In the genomic region with DNA sequence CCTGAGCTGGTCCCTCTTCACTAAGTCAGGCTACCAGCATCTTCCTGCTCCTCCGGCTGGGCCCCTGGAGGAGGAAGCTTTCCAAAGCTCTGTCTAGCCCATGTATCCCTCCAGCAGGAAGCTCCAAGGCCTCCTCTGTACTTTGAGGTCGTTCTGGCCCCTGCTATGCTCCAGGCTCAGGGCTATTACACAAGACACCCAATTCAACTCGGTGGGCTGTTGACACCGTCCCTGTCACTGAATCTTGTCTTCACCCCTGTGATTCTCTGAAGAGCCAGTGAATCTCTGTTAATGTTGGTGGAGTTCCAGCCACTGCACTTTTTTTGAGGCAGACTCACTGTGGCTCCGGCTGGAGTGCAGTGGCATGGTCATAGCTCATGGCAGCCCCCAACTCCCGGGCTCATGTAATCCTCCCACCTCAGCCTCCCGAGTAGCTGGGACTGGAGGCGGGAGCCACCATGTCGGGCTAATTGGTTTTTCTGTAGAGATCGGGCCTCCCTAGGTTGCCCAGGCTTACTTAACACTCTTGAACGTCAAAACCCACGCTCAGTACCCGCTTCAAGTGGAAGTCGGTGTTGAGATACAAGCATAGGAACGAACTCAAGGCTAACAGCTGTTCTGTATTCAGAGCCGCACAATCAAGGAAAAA, we compare ENCODE assay signal across 9 cellular contexts. TPM values are rescaled to one million over a fixed set of nuclear protein-coding genes. Genes with fewer than 3 reads are reported as not detected.
A peak's percentile ranks its signal among the peaks of the same experiment; 100 is the strongest.
DNase-seq lines count a peak whose midpoint lies in the region; ATAC-seq, FAIRE-seq and TF ChIP-seq lines count a peak whose summit lies in the region.
"Had no signal": no experiment of that assay in that cellular context is flagged by ENCODE, and none has a peak within 500 bp of the region (broad histone marks: within the 10 kb centered on the region; RNA-seq: fewer than 3 reads in every experiment).

No MANE protein-coding gene starts in this region.

- 10% methylated on average over 16 of the region's 16 CpGs for WGBS in K562 (ENCODE audit: insufficient coverage, low coverage, missing lambda C conversion rate)

- H3K27me3 ChIP-seq in BJ (ENCODE audit: control insufficient read depth, insufficient read depth, low read length) (no peaks in the 10 kb centered on the region), K562 (ENCODE audit: control insufficient read depth in 2 of 2, insufficient read depth in 2 of 2, low read length in 2 of 2) (no peaks in the 10 kb centered on the region)

- H3K36me3 ChIP-seq in BJ (ENCODE audit: control insufficient read depth, insufficient read depth, low read length), result peaks cover 4% of the 10 kb centered on the region
- H3K36me3 ChIP-seq in K562 (ENCODE audit: control insufficient read depth, insufficient read depth, low read length), result peaks cover 5% of the 10 kb centered on the region; the same call in 2 of the 3 replicates

- peak overlapping the region; percentile 85 to 93 for H3K9ac ChIP-seq in K562 (ENCODE audit: insufficient read depth in 1 of 2, low read depth in 2 of 2, low read length in 2 of 2)

- in situ Hi-C loops in K562 (cut with MboI), result no loop called here

- ATAC-seq in HG03439 (IDR thresholded peaks at IDR 0.05; ENCODE audit: unreplicated experiment), result peak; percentile 4
- peak; percentile 1 for ATAC-seq in K562
- no peak for ATAC-seq in GM21737 (IDR thresholded peaks at IDR 0.05; ENCODE audit: unreplicated experiment)

- POLR2A ChIA-PET in BJ (lab: Charles Lee), result interaction anchor here (0.5 kb wide), 1 partner anchor 106 kb away, joined by 3 read pairs; no protein-coding TSS in a partner anchor
- POLR2A ChIA-PET in K562 (lab: Yijun Ruan, JAX), result interaction anchor here (0.7 to 5.4 kb wide), 10 partner anchors 9 to 347 kb away, joined by 3 to 39 read pairs (median 4); partner anchors contain the start of genes KXD1 and UBA52

- intact Hi-C loops in K562 (cut with micrococcal nuclease), result loop anchor here (2.0 kb wide), 2 partner anchors 17 to 67 kb away; partner anchors contain the start of gene UBA52

- TF ChIP-seq POLR2A in K562 (conservative IDR thresholded peaks at IDR 0.05), result no peak

- peaks cover 24% of the 10 kb centered on the region for H3K79me2 ChIP-seq in K562 (ENCODE audit: control insufficient read depth, insufficient read depth, low read length)

- DNase-seq in BJ (ENCODE audit: low read depth) (no peak), K562 (ENCODE audit: extremely low read depth in 1 of 4, low spot score in 3 of 4) (peak in 2 of 4 experiments; percentile 18 to 46), midbrain (lab: John Stamatoyannopoulos, UW) (peak; percentile 4), cerebellum (ENCODE audit: low spot score) (no peak), HK-2 (ENCODE audit: unreplicated experiment) (no peak)
- no peak for DNase-seq in stimulated activated CD4-positive, alpha-beta T cell treated with anti-CD3 and anti-CD28 coated beads, Interleukin-4, amount 100 ng/mL, for 4 hours

- TF ChIP-seq RAD21 in K562 (CRISPR knock-in tag; conservative IDR thresholded peaks at IDR 0.05 in 1 of 2, IDR thresholded peaks at IDR 0.05 in 1 of 2), result no peak

- TF ChIP-seq EP300 in K562 (IDR thresholded peaks at IDR 0.05; ENCODE audit: low read length), result no peak

- H3K4me3 ChIP-seq in BJ (ENCODE audit: low read depth, low read length), result peak overlapping the region; percentile 76
- H3K4me3 ChIP-seq in K562, result peak overlapping the region; percentile 71

- no peak for TF ChIP-seq CTCF in BJ (IDR thresholded peaks at IDR 0.05; ENCODE audit: insufficient read depth, low read depth, low read length)
- TF ChIP-seq CTCF in K562 (IDR thresholded peaks at IDR 0.05 in 2 of 3, conservative IDR thresholded peaks at IDR 0.05 in 1 of 3; ENCODE audit: insufficient read depth in 2 of 3, low read depth in 1 of 3, low read length in 3 of 3), result no peak

- peaks cover 14 to 53% of the 10 kb centered on the region in 2 experiments for H3K4me1 ChIP-seq in K562 (replicated peaks in 1 of 2; ENCODE audit: control insufficient read depth in 2 of 2, insufficient read depth in 2 of 2, low read length in 2 of 2)

- CTCF ChIA-PET in BJ (lab: Yijun Ruan, JAX), result interaction anchor here (0.5 to 5.3 kb wide), 25 partner anchors 8 to 1473 kb away, joined by 3 to 37 read pairs (median 5); partner anchors contain the start of genes UBA52 and UPF1
- CTCF ChIA-PET in K562 (lab: Yijun Ruan, JAX; ENCODE audit: low intra/inter-chr PET ratio), result interaction anchor here (1.6 kb wide), 1 partner anchor 260 kb away, joined by 4 read pairs; no protein-coding TSS in a partner anchor

- FAIRE-seq in K562 (lab: Jason Lieb, UNC), result peak; percentile 80

- no peaks in the 10 kb centered on the region for H3K9me1 ChIP-seq in K562 (ENCODE audit: control insufficient read depth, insufficient read depth, low read length)

- peaks cover 6% of the 10 kb centered on the region; the same call in 1 of the 2 replicates for H4K20me1 ChIP-seq in K562 (replicated peaks; ENCODE audit: control insufficient read depth, insufficient read depth, low read length)

- peak overlapping the region; percentile 79 for H2AFZ ChIP-seq in K562 (ENCODE audit: low read depth, low read length)

- peak overlapping the region; percentile 89 for H3K4me2 ChIP-seq in K562 (ENCODE audit: insufficient read depth, low read length)

- BruUV-seq in K562 (replicated peaks; lab: Mats Ljungman, UMichigan), result TSS peak; percentile 90

- peak overlapping the region; percentile 79 for H3K27ac ChIP-seq in K562 (ENCODE audit: extremely low read depth, low read depth, low read length)

- H3K9me3 ChIP-seq in K562 (replicated peaks; ENCODE audit: control insufficient read depth, insufficient read depth, low read depth, low read length), result no peaks in the 10 kb centered on the region
- H3K9me3 ChIP-seq: mucosa of descending colon had no signal

RNA-seq across cellular contexts. Expression of gene REX1BD, which starts 0.5 kb away (rescaled TPM):
- polyA plus RNA-seq in BJ (2011; rRNA removed) (22.4 and 24.3 TPM in 2 replicates), K562 (2011; rRNA removed) (13.8 and 19.2 TPM in 2 replicates), K562 (2014; fragmentation: Illumina TruSeq; extraction: Trizol) (5.7 and 8.4 TPM in 2 replicates), K562 (2014; fragmentation: Nextera tagmentation; extraction: Ambion mirVana) (1 to 10 TPM; 1.9 to 4.7 TPM), K562 (2014; rRNA removed) (102 and 115 TPM in 2 replicates)
- polyA minus RNA-seq in BJ (2011; rRNA and poly(A)+ RNA removed), result 1.9 and 2.2 TPM in 2 replicates
- 18.7 and 60.0 TPM in 2 replicates for total RNA-seq in K562 (2011; cell fraction: chromatin; rRNA removed; ENCODE audit: low replicate concordance)
- 56.3 and 62.2 TPM in 2 replicates for total RNA-seq in K562 (2011; cell fraction: nucleolus; rRNA removed)
- total RNA-seq in K562 (2011; cell fraction: nucleoplasm; rRNA removed), result 43.5 and 57.0 TPM in 2 replicates
- total RNA-seq in K562 (2014; rRNA removed) (118 and 136 TPM in 2 replicates), K562 (2014; rRNA removed; fragmentation: Illumina TruSeq; extraction: Trizol) (4.8 and 7.2 TPM in 2 replicates), K562 (2015; rRNA removed; fragmentation: Illumina TruSeq; extraction: Trizol) (17.4 and 17.7 TPM in 2 replicates), K562 (2021) (78.5 and 87.0 TPM in 2 replicates), cerebellum (17.1 TPM)
- 34.7 and 78.2 TPM in 2 replicates for polyA plus RNA-seq in K562 (2011; cell fraction: cytosol; rRNA removed)
- 180 and 217 TPM in 2 replicates for polyA plus RNA-seq in K562 (2011; cell fraction: nucleus; rRNA removed)
- polyA plus RNA-seq in K562 (2012), result 58.6 and 65.4 TPM in 2 replicates
- 1.2 and 1.4 TPM in 2 replicates for polyA minus RNA-seq in K562 (2011; rRNA and poly(A)+ RNA removed)
- 11.4 and 17.5 TPM in 2 replicates for polyA minus RNA-seq in K562 (2011; cell fraction: cytosol; rRNA and poly(A)+ RNA removed)
- polyA minus RNA-seq in K562 (2011; cell fraction: nucleus; rRNA and poly(A)+ RNA removed), result 9.3 and 9.8 TPM in 2 replicates

RNA-seq across cellular contexts. Expression of gene UBA52, which starts 16.4 kb away (rescaled TPM):
- polyA plus RNA-seq in BJ (2011; rRNA removed), result 2,336 and 2,472 TPM in 2 replicates
- polyA minus RNA-seq in BJ (2011; rRNA and poly(A)+ RNA removed), result 975 and 1,899 TPM in 2 replicates
- 157 and 351 TPM in 2 replicates for total RNA-seq in K562 (2011; cell fraction: chromatin; rRNA removed; ENCODE audit: low replicate concordance)
- 427 and 474 TPM in 2 replicates for total RNA-seq in K562 (2011; cell fraction: nucleolus; rRNA removed)
- total RNA-seq in K562 (2011; cell fraction: nucleoplasm; rRNA removed), result 616 and 1,019 TPM in 2 replicates
- total RNA-seq in K562 (2014; rRNA removed), result 1,110 and 1,524 TPM in 2 replicates
- total RNA-seq in K562 (2014; rRNA removed; fragmentation: Illumina TruSeq; extraction: Trizol), result 1,512 and 1,662 TPM in 2 replicates
- total RNA-seq in K562 (2015; rRNA removed; fragmentation: Illumina TruSeq; extraction: Trizol), result 1,433 and 1,470 TPM in 2 replicates
- total RNA-seq in K562 (2021), result 2,028 and 2,215 TPM in 2 replicates
- polyA plus RNA-seq in K562 (2011; rRNA removed), result 1,733 and 2,197 TPM in 2 replicates
- polyA plus RNA-seq in K562 (2011; cell fraction: cytosol; rRNA removed), result 4,493 and 4,718 TPM in 2 replicates
- 1,163 and 1,235 TPM in 2 replicates for polyA plus RNA-seq in K562 (2011; cell fraction: nucleus; rRNA removed)
- polyA plus RNA-seq in K562 (2012), result 2,878 and 4,513 TPM in 2 replicates
- 2,671 and 2,751 TPM in 2 replicates for polyA plus RNA-seq in K562 (2014; fragmentation: Illumina TruSeq; extraction: Trizol)
- polyA plus RNA-seq in K562 (2014; fragmentation: Nextera tagmentation; extraction: Ambion mirVana), result 1,000 to 10,000 TPM; 2,213 to 2,563 TPM
- 1,690 and 2,247 TPM in 2 replicates for polyA plus RNA-seq in K562 (2014; rRNA removed)
- polyA minus RNA-seq in K562 (2011; rRNA and poly(A)+ RNA removed), result 1,555 and 1,880 TPM in 2 replicates
- 757 and 815 TPM in 2 replicates for polyA minus RNA-seq in K562 (2011; cell fraction: cytosol; rRNA and poly(A)+ RNA removed)
- 165 and 281 TPM in 2 replicates for polyA minus RNA-seq in K562 (2011; cell fraction: nucleus; rRNA and poly(A)+ RNA removed)
- total RNA-seq in cerebellum, result 435 TPM

RNA-seq across cellular contexts. Expression of gene CRLF1, which starts 18.5 kb away (rescaled TPM):
- polyA plus RNA-seq in BJ (2011; rRNA removed) (5.6 and 6.6 TPM in 2 replicates), K562 (2011; rRNA removed) (0.85 and 2.3 TPM in 2 replicates), K562 (2014; fragmentation: Illumina TruSeq; extraction: Trizol) (0.90 and 1.2 TPM in 2 replicates), K562 (2014; fragmentation: Nextera tagmentation; extraction: Ambion mirVana) (1 to 10 TPM; 1.7 to 1.8 TPM), K562 (2014; rRNA removed) (3.6 and 3.9 TPM in 2 replicates)
- 1.4 and 4.8 TPM in 2 replicates for polyA minus RNA-seq in BJ (2011; rRNA and poly(A)+ RNA removed)
- 2.2 TPM in 1 of 2 replicates, not detected in the other for total RNA-seq in K562 (2011; cell fraction: chromatin; rRNA removed; ENCODE audit: low replicate concordance)
- 0.79 and 2.8 TPM in 2 replicates for total RNA-seq in K562 (2011; cell fraction: nucleolus; rRNA removed)
- total RNA-seq in K562 (2011; cell fraction: nucleoplasm; rRNA removed), result 1.1 and 1.8 TPM in 2 replicates
- total RNA-seq in K562 (2014; rRNA removed) (2.9 and 5.2 TPM in 2 replicates), K562 (2014; rRNA removed; fragmentation: Illumina TruSeq; extraction: Trizol) (0.98 and 1.1 TPM in 2 replicates), K562 (2015; rRNA removed; fragmentation: Illumina TruSeq; extraction: Trizol) (1.5 and 1.6 TPM in 2 replicates), K562 (2021) (3.3 and 5.6 TPM in 2 replicates), cerebellum (3.0 TPM)
- polyA plus RNA-seq in K562 (2011; cell fraction: cytosol; rRNA removed), result 1.8 and 1.9 TPM in 2 replicates
- 1.1 and 3.9 TPM in 2 replicates for polyA plus RNA-seq in K562 (2011; cell fraction: nucleus; rRNA removed)
- 3.7 and 4.7 TPM in 2 replicates for polyA plus RNA-seq in K562 (2012)
- not detected in 2 replicates for polyA minus RNA-seq in K562 (2011; rRNA and poly(A)+ RNA removed)
- 4.5 TPM in 1 of 2 replicates, not detected in the other for polyA minus RNA-seq in K562 (2011; cell fraction: cytosol; rRNA and poly(A)+ RNA removed)
- 0.22 TPM in 1 of 2 replicates, not detected in the other for polyA minus RNA-seq in K562 (2011; cell fraction: nucleus; rRNA and poly(A)+ RNA removed)

RNA-seq across cellular contexts. Expression of gene TMEM59L, which starts 24.6 kb away (rescaled TPM):
- polyA plus RNA-seq in BJ (2011; rRNA removed) (0.69 and 1.6 TPM in 2 replicates), K562 (2011; rRNA removed) (not detected in 2 replicates), K562 (2014; fragmentation: Illumina TruSeq; extraction: Trizol) (0.25 TPM in 1 of 2 replicates, not detected in the other), K562 (2014; fragmentation: Nextera tagmentation; extraction: Ambion mirVana) (not detected), K562 (2014; rRNA removed) (0.37 TPM in 1 of 2 replicates, not detected in the other)
- polyA minus RNA-seq in BJ (2011; rRNA and poly(A)+ RNA removed), result 0.33 and 0.36 TPM in 2 replicates
- total RNA-seq in K562 (2011; cell fraction: chromatin; rRNA removed; ENCODE audit: low replicate concordance), result 0.23 TPM in 1 of 2 replicates, not detected in the other
- 0.33 TPM in 1 of 2 replicates, not detected in the other for total RNA-seq in K562 (2011; cell fraction: nucleolus; rRNA removed)
- total RNA-seq in K562 (2011; cell fraction: nucleoplasm; rRNA removed), result 1.7 TPM in 1 of 2 replicates, not detected in the other
- total RNA-seq in K562 (2014; rRNA removed) (not detected in 2 replicates), K562 (2014; rRNA removed; fragmentation: Illumina TruSeq; extraction: Trizol) (not detected in 2 replicates), K562 (2015; rRNA removed; fragmentation: Illumina TruSeq; extraction: Trizol) (not detected in 2 replicates), K562 (2021) (not detected in 2 replicates), cerebellum (28.9 TPM)
- 0.18 TPM in 1 of 2 replicates, not detected in the other for polyA plus RNA-seq in K562 (2011; cell fraction: cytosol; rRNA removed)
- 0.47 and 1.00 TPM in 2 replicates for polyA plus RNA-seq in K562 (2011; cell fraction: nucleus; rRNA removed)
- 0.10 and 0.48 TPM in 2 replicates for polyA plus RNA-seq in K562 (2012)
- not detected in 2 replicates for polyA minus RNA-seq in K562 (2011; rRNA and poly(A)+ RNA removed)
- not detected in 2 replicates for polyA minus RNA-seq in K562 (2011; cell fraction: cytosol; rRNA and poly(A)+ RNA removed)
- not detected in 2 replicates for polyA minus RNA-seq in K562 (2011; cell fraction: nucleus; rRNA and poly(A)+ RNA removed)

RNA-seq across cellular contexts. Expression of gene KXD1, which starts 30.4 kb away (rescaled TPM):
- polyA plus RNA-seq in BJ (2011; rRNA removed), result 100 and 163 TPM in 2 replicates
- polyA minus RNA-seq in BJ (2011; rRNA and poly(A)+ RNA removed), result 70.3 and 128 TPM in 2 replicates
- total RNA-seq in K562 (2011; cell fraction: chromatin; rRNA removed; ENCODE audit: low replicate concordance), result 91.9 and 173 TPM in 2 replicates
- 110 and 120 TPM in 2 replicates for total RNA-seq in K562 (2011; cell fraction: nucleolus; rRNA removed)
- total RNA-seq in K562 (2011; cell fraction: nucleoplasm; rRNA removed), result 109 and 127 TPM in 2 replicates
- total RNA-seq in K562 (2014; rRNA removed), result 133 and 147 TPM in 2 replicates
- 48.7 and 66.2 TPM in 2 replicates for total RNA-seq in K562 (2014; rRNA removed; fragmentation: Illumina TruSeq; extraction: Trizol)
- 80.5 and 83.3 TPM in 2 replicates for total RNA-seq in K562 (2015; rRNA removed; fragmentation: Illumina TruSeq; extraction: Trizol)
- total RNA-seq in K562 (2021), result 114 and 118 TPM in 2 replicates
- 159 and 217 TPM in 2 replicates for polyA plus RNA-seq in K562 (2011; rRNA removed)
- polyA plus RNA-seq in K562 (2011; cell fraction: cytosol; rRNA removed), result 242 and 309 TPM in 2 replicates
- polyA plus RNA-seq in K562 (2011; cell fraction: nucleus; rRNA removed), result 149 and 198 TPM in 2 replicates
- polyA plus RNA-seq in K562 (2012), result 146 and 182 TPM in 2 replicates
- 191 and 210 TPM in 2 replicates for polyA plus RNA-seq in K562 (2014; fragmentation: Illumina TruSeq; extraction: Trizol)
- polyA plus RNA-seq in K562 (2014; fragmentation: Nextera tagmentation; extraction: Ambion mirVana), result 10 to 100 TPM; 21.9 to 41.3 TPM
- 153 and 177 TPM in 2 replicates for polyA plus RNA-seq in K562 (2014; rRNA removed)
- 64.2 and 93.8 TPM in 2 replicates for polyA minus RNA-seq in K562 (2011; rRNA and poly(A)+ RNA removed)
- polyA minus RNA-seq in K562 (2011; cell fraction: cytosol; rRNA and poly(A)+ RNA removed), result 88.9 and 91.1 TPM in 2 replicates
- polyA minus RNA-seq in K562 (2011; cell fraction: nucleus; rRNA and poly(A)+ RNA removed), result 27.5 and 34.8 TPM in 2 replicates
- total RNA-seq in cerebellum, result 23.6 TPM
